15 cellular contexts compared by ENCODE assay signal in genomic region chr9:82498918-82499317, GRCh38.
DNase-seq lines count a peak whose midpoint lies in the region; ATAC-seq and TF ChIP-seq lines count a peak whose summit lies in the region.
"Had no signal": no experiment of that assay in that cellular context is flagged by ENCODE, and none has a peak within 500 bp of the region (broad histone marks: within the 10 kb centered on the region; RNA-seq: fewer than 3 reads in every experiment).

No MANE protein-coding gene starts in this region.

- in situ Hi-C loops in astrocyte of the spinal cord (cut with HindIII; ENCODE audit: low sequenced_read_pairs) (no loop called here), brain microvascular endothelial cell (cut with HindIII; ENCODE audit: low pct_ligation_motif_present, low sequenced_read_pairs) (no loop called here)

- H3K79me2 ChIP-seq in smooth muscle cell (ENCODE audit: low read depth) = no peaks in the 10 kb centered on the region

- DNase-seq in Right ventricle myocardium superior = no peak
- DNase-seq in right cardiac atrium = no peak
- peak; percentile 10 for DNase-seq in astrocyte of the spinal cord (ENCODE audit: low read depth, low spot score)
- no peak for DNase-seq in left cardiac atrium
- no peak for DNase-seq in smooth muscle cell (lab: John Stamatoyannopoulos, UW; ENCODE audit: unreplicated experiment)
- DNase-seq in stimulated activated CD4-positive, alpha-beta T cell treated with anti-CD3 and anti-CD28 coated beads, Interleukin-4, amount 100 ng/mL, for 24 hours = no peak
- no peak for DNase-seq in brain microvascular endothelial cell
- DNase-seq: ACHN; CD4-positive, CD25-positive, alpha-beta regulatory T cell; DMS53; GF-D8; GM23248; H7 had no signal

- no peak overlapping the region for H3K9ac ChIP-seq in smooth muscle cell (ENCODE audit: low read depth)
- H3K9ac ChIP-seq: BLaER1 treated with 17β-estradiol and CSF1 and Interleukin-3, amounts not matched to agents 10 nM and 100 nM; GM23248 had no signal

- 44% methylated on average over 2 of the region's 2 CpGs for WGBS in right cardiac atrium
- 47% methylated on average over 2 of the region's 2 CpGs for whole genome bisulfite sequencing in smooth muscle cell (ENCODE audit: low lambda C conversion rate)

- no peaks in the 10 kb centered on the region for H3F3A ChIP-seq in smooth muscle cell (ENCODE audit: low read depth)

- H3K4me3 ChIP-seq in right cardiac atrium (ENCODE audit: low read length) = no peak overlapping the region
- H3K4me3 ChIP-seq in astrocyte of the spinal cord (ENCODE audit: low read depth, low read length) = no peak overlapping the region
- no peak overlapping the region for H3K4me3 ChIP-seq in smooth muscle cell
- no peak overlapping the region for H3K4me3 ChIP-seq in brain microvascular endothelial cell (ENCODE audit: low read depth, low read length)
- H3K4me3 ChIP-seq: BLaER1 treated with 17β-estradiol and CSF1 and Interleukin-3, amounts not matched to agents 10 nM and 100 nM; GM23248 had no signal

- no peaks in the 10 kb centered on the region for H3K36me3 ChIP-seq in smooth muscle cell (ENCODE audit: low read depth)
- H3K36me3 ChIP-seq in brain microvascular endothelial cell (replicated peaks) = no peaks in the 10 kb centered on the region
- H3K36me3 ChIP-seq: BLaER1 treated with 17β-estradiol and CSF1 and Interleukin-3, amounts not matched to agents 10 nM and 100 nM had no signal

- no peaks in the 10 kb centered on the region for H3K9me3 ChIP-seq in right cardiac atrium (ENCODE audit: control insufficient read depth, low read length)
- H3K9me3 ChIP-seq in smooth muscle cell (replicated peaks; ENCODE audit: low read depth) = no peaks in the 10 kb centered on the region

- no peaks in the 10 kb centered on the region for H4K20me1 ChIP-seq in smooth muscle cell (ENCODE audit: low read depth)
- H4K20me1 ChIP-seq: BLaER1 treated with 17β-estradiol and CSF1 and Interleukin-3, amounts not matched to agents 10 nM and 100 nM had no signal

- H3K4me1 ChIP-seq in right cardiac atrium (ENCODE audit: control insufficient read depth, insufficient read depth, low read length) (no peaks in the 10 kb centered on the region), smooth muscle cell (ENCODE audit: low read depth) (no peaks in the 10 kb centered on the region)
- H3K4me1 ChIP-seq: BLaER1 treated with 17β-estradiol and CSF1 and Interleukin-3, amounts not matched to agents 10 nM and 100 nM had no signal

- no peak overlapping the region for H3K27ac ChIP-seq in right cardiac atrium (ENCODE audit: low read length)
- no peak overlapping the region for H3K27ac ChIP-seq in smooth muscle cell (ENCODE audit: low read depth)
- no peak overlapping the region for H3K27ac ChIP-seq in brain microvascular endothelial cell
- H3K27ac ChIP-seq: BLaER1 treated with 17β-estradiol and CSF1 and Interleukin-3, amounts not matched to agents 10 nM and 100 nM; GM23248 had no signal

- intact Hi-C loops in Right ventricle myocardium superior (cut with DNase I) = no loop called here
- intact Hi-C loops in right cardiac atrium (cut with DNase I) = no loop called here
- intact Hi-C loops in left cardiac atrium (cut with DNase I) = no loop called here

- ATAC-seq in Right ventricle myocardium superior (ENCODE audit: poor library complexity) (peak; percentile 70), right cardiac atrium (no peak), left cardiac atrium (peak; percentile 23 to 78), GM21737 (IDR thresholded peaks at IDR 0.05; ENCODE audit: unreplicated experiment) (no peak)

- no peak for TF ChIP-seq CTCF in astrocyte of the spinal cord (IDR thresholded peaks at IDR 0.05; ENCODE audit: low read depth, low read length)
- TF ChIP-seq CTCF in smooth muscle cell (IDR thresholded peaks at IDR 0.05; ENCODE audit: borderline replicate concordance, insufficient read depth, poor library complexity, severe bottlenecking) = no peak
- TF ChIP-seq CTCF in brain microvascular endothelial cell (IDR thresholded peaks at IDR 0.05; ENCODE audit: low read depth, low read length, missing control alignments) = no peak

- H3K27me3 ChIP-seq in right cardiac atrium (ENCODE audit: control insufficient read depth, insufficient read depth) = no peaks in the 10 kb centered on the region
- peaks cover 12% of the 10 kb centered on the region for H3K27me3 ChIP-seq in smooth muscle cell (ENCODE audit: low read depth)
- H3K27me3 ChIP-seq in brain microvascular endothelial cell (replicated peaks) = no peaks in the 10 kb centered on the region
- H3K27me3 ChIP-seq: BLaER1 treated with 17β-estradiol and CSF1 and Interleukin-3, amounts not matched to agents 10 nM and 100 nM had no signal

- peak overlapping the region; percentile 15 for H2AFZ ChIP-seq in smooth muscle cell (ENCODE audit: low read depth)
- H2AFZ ChIP-seq: GM23248 had no signal

- no peak overlapping the region for H3K4me2 ChIP-seq in smooth muscle cell
- H3K4me2 ChIP-seq: BLaER1 treated with 17β-estradiol and CSF1 and Interleukin-3, amounts not matched to agents 10 nM and 100 nM had no signal

Comparison
In these comparisons a context has a peak if more than half of its experiments do, and no peak if none do; other contexts are left out.
1. ATAC-seq: peak in Right ventricle myocardium superior (single experiment) and left cardiac atrium (2 of 2); none in right cardiac atrium (0 of 2) and GM21737 (single experiment).